30 cellular contexts compared by ENCODE assay signal in genomic region chr4:124566030-124566429, GRCh38.
"Had no signal": no experiment of that assay in that cellular context is flagged by ENCODE, and none has a peak within 500 bp of the region (broad histone marks: within the 10 kb centered on the region; RNA-seq: fewer than 3 reads in every experiment).

No MANE protein-coding gene starts in this region.

- H3K27me3 ChIP-seq: esophagus squamous epithelium, right atrium auricular region, testis, tibial artery, upper lobe of left lung, uterus had no signal

- H3K9me3 ChIP-seq: esophagus squamous epithelium, mucosa of descending colon, prostate gland, right atrium auricular region, testis, tibial artery, upper lobe of left lung, uterus had no signal

- DNase-seq: dermis blood vessel endothelial cell; effector memory CD4-positive, alpha-beta T cell; erythroblast; esophagus squamous epithelium; foreskin melanocyte; hypothalamus; kidney; mucosa of descending colon; naive B cell; nucleus accumbens; stimulated activated CD4-positive, alpha-beta T cell treated with anti-CD3 and anti-CD28 coated beads, Interleukin-2, amount 100 ng/mL, for 24 hours; stimulated activated CD4-positive, alpha-beta T cell treated with anti-CD3 and anti-CD28 coated beads, Interleukin-4, amount 100 ng/mL, for 24 hours; stimulated activated naive CD8-positive, alpha-beta T cell treated with anti-CD3 and anti-CD28 coated beads, Interleukin-15, Interleukin-2, amounts not matched to agents 100 U/mL and 50 U/mL, for 24 hours; substantia nigra; testis; tibial artery; upper lobe of left lung; uterus had no signal

- ATAC-seq: left lobe of liver; mucosa of descending colon; natural killer cell treated with Interleukin-12 subunit alpha and Interleukin-12 subunit beta and Interleukin-15 and Interleukin-18, amount 100 ng/mL, for 72 hours; sciatic nerve; stimulated activated memory B cell treated with anti-CD40 and anti-IgM and Interleukin-4, amounts not matched to agents 10 μg/mL and 1 μg/mL and 100 μg/mL, for 72 hours; stimulated activated naive CD8-positive, alpha-beta T cell treated with anti-CD3 and anti-CD28 coated beads, Interleukin-15, Interleukin-2, amounts not matched to agents 100 U/mL and 50 U/mL, for 24 hours had no signal

- H3K4me2 ChIP-seq: smooth muscle cell had no signal

- H3K27ac Mint-ChIP-seq: memory B cell; mesothelial cell of epicardium; naive B cell; natural killer cell treated with Interleukin-12 subunit alpha and Interleukin-12 subunit beta and Interleukin-15 and Interleukin-18, amount 100 ng/mL, for 72 hours; stimulated activated memory B cell treated with anti-CD40 and anti-IgM and Interleukin-4, amounts not matched to agents 10 μg/mL and 1 μg/mL and 100 μg/mL, for 72 hours had no signal

- H3K27me3 Mint-ChIP-seq: memory B cell; naive B cell; natural killer cell treated with Interleukin-12 subunit alpha and Interleukin-12 subunit beta and Interleukin-15 and Interleukin-18, amount 100 ng/mL, for 72 hours; stimulated activated memory B cell treated with anti-CD40 and anti-IgM and Interleukin-4, amounts not matched to agents 10 μg/mL and 1 μg/mL and 100 μg/mL, for 72 hours had no signal

- FAIRE-seq: kidney had no signal

- H3K27ac ChIP-seq: coronary artery, esophagus squamous epithelium, prostate gland, right atrium auricular region, testis, tibial artery, upper lobe of left lung, uterus had no signal

- H3K4me3 Mint-ChIP-seq: memory B cell; mesothelial cell of epicardium; naive B cell; natural killer cell treated with Interleukin-12 subunit alpha and Interleukin-12 subunit beta and Interleukin-15 and Interleukin-18, amount 100 ng/mL, for 72 hours; neural crest cell; stimulated activated memory B cell treated with anti-CD40 and anti-IgM and Interleukin-4, amounts not matched to agents 10 μg/mL and 1 μg/mL and 100 μg/mL, for 72 hours had no signal

- H3K4me1 Mint-ChIP-seq: memory B cell; mesothelial cell of epicardium; naive B cell; neural crest cell; stimulated activated memory B cell treated with anti-CD40 and anti-IgM and Interleukin-4, amounts not matched to agents 10 μg/mL and 1 μg/mL and 100 μg/mL, for 72 hours had no signal

- H3K4me3 ChIP-seq: coronary artery, esophagus squamous epithelium, lung, mucosa of descending colon, prostate gland, right atrium auricular region, smooth muscle cell, testis, tibial artery, upper lobe of left lung, uterus had no signal

- H3K36me3 ChIP-seq: esophagus squamous epithelium, prostate gland, right atrium auricular region, tibial artery, upper lobe of left lung, uterus had no signal

- H3K4me1 ChIP-seq: esophagus squamous epithelium, prostate gland, right atrium auricular region, testis, upper lobe of left lung, uterus had no signal

- H3K36me3 Mint-ChIP-seq: memory B cell; naive B cell; natural killer cell treated with Interleukin-12 subunit alpha and Interleukin-12 subunit beta and Interleukin-15 and Interleukin-18, amount 100 ng/mL, for 72 hours; stimulated activated memory B cell treated with anti-CD40 and anti-IgM and Interleukin-4, amounts not matched to agents 10 μg/mL and 1 μg/mL and 100 μg/mL, for 72 hours had no signal
